ENCODE assay signal across 8 cellular contexts in the genomic region with DNA sequence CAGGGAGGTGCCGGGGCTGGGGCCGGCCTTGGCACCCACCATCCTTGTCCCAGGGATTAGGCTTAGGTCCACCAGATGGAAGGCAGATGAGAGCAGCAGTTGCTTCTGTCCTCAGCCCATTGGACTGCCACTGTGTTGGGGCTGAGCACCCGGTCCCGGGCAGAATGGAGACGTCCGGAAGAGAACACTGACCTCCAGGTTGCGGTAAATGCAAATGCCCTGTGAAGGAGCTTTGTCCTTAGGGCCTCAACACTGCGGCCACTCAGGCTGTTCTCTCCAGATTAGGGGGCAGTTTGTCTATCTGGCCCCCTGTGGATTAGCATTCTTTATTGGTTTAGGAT. TPM values are rescaled to one million over a fixed set of nuclear protein-coding genes. Genes with fewer than 3 reads are reported as not detected.
DNase-seq lines count a peak whose midpoint lies in the region; ATAC-seq and TF ChIP-seq lines count a peak whose summit lies in the region.

Gene SERINC4 (minus strand): TSS at position 276 of the 341 bp plus-strand sequence. CDS start 234 bp downstream, at position 42.

- H3K9me3 Mint-ChIP-seq in activated CD4-positive, alpha-beta T cell treated with anti-CD3 and anti-CD28 coated beads for 36 hours (ENCODE audit: low read depth), result no peaks in the 10 kb centered on the region

- H3K4me1 ChIP-seq in body of pancreas (peaks cover 60% of the 10 kb centered on the region), liver (ENCODE audit: control insufficient read depth in 4 of 4, insufficient read depth in 4 of 4, low read length in 3 of 4) (peaks cover 1 to 8% (median 6%) of the 10 kb centered on the region in 4 donors), tibial artery (peaks cover 0 to 56% (median 39%) of the 10 kb centered on the region in 4 donors)

- peak within 1 kb of the TSS; percentile 98 for H3K27ac Mint-ChIP-seq in activated CD4-positive, alpha-beta T cell treated with anti-CD3 and anti-CD28 coated beads for 36 hours

- no peaks in the 10 kb centered on the region for H3K27me3 Mint-ChIP-seq in activated CD4-positive, alpha-beta T cell treated with anti-CD3 and anti-CD28 coated beads for 36 hours

- peak within 1 kb of the TSS; percentile 69 to 96 for H3K9ac ChIP-seq in liver (ENCODE audit: low read depth in 1 of 2, low read length in 2 of 2)

- peaks cover 70% of the 10 kb centered on the region for H3K36me3 Mint-ChIP-seq in activated CD4-positive, alpha-beta T cell treated with anti-CD3 and anti-CD28 coated beads for 36 hours (ENCODE audit: low read depth)

- H3K27ac ChIP-seq in body of pancreas (peak within 1 kb of the TSS; percentile 80 to 94 (median 86)), liver (ENCODE audit: low read depth in 1 of 2, low read length in 2 of 2) (peak within 1 kb of the TSS; percentile 95 to 98), tibial artery (peak within 1 kb of the TSS; percentile 79 to 90)

- ATAC-seq in activated CD4-positive, alpha-beta T cell treated with anti-CD3 and anti-CD28 coated beads for 36 hours, result peak; percentile 1
- ATAC-seq in body of pancreas (peak; percentile 1), HG03097 (IDR thresholded peaks at IDR 0.05; ENCODE audit: low FRiP score, unreplicated experiment) (no peak)

- no peak for TF ChIP-seq POLR2A in body of pancreas (IDR thresholded peaks at IDR 0.05)

- TF ChIP-seq RAD21 in liver (IDR thresholded peaks at IDR 0.05), result no peak

- H3K9me3 ChIP-seq in body of pancreas, result no peaks in the 10 kb centered on the region
- H3K9me3 ChIP-seq in liver (ENCODE audit: control insufficient read depth in 4 of 4, low read length in 3 of 4), result no peaks in the 10 kb centered on the region
- no peaks in the 10 kb centered on the region for H3K9me3 ChIP-seq in tibial artery

- intact Hi-C loops in activated CD4-positive, alpha-beta T cell treated with anti-CD3 and anti-CD28 coated beads for 36 hours (cut with DNase I, micrococcal nuclease), result loop anchor here (1.0 to 2.0 kb wide), 3 partner anchors 8 to 469 kb away; partner anchors contain the start of genes MFAP1 (in 2 of the 2), SERF2 (in 2 of the 2) and LCMT2 (in 1 of the 2)
- intact Hi-C loops in body of pancreas (cut with DNase I) (no loop called here), tibial artery (cut with DNase I; ENCODE audit: low total_unique reads) (loop anchor here (2.0 kb wide), 1 partner anchor 25 kb away; the partner anchor contains the start of gene MFAP1)

- peaks cover 48% of the 10 kb centered on the region for H3K4me1 Mint-ChIP-seq in activated CD4-positive, alpha-beta T cell treated with anti-CD3 and anti-CD28 coated beads for 36 hours

- 90 to 97% methylated on average over 6 to 8 of the region's 8 CpGs for WGBS in body of pancreas, 2 donors
- WGBS in liver, result 94% methylated on average over 8 of the region's 8 CpGs

- H3K36me3 ChIP-seq in body of pancreas (replicated peaks in 1 of 2; ENCODE audit: insufficient read depth in 1 of 2, low read depth in 2 of 2) (peaks cover 0 to 3% of the 10 kb centered on the region in 2 donors), liver (ENCODE audit: control insufficient read depth in 4 of 4, insufficient read depth in 3 of 4, low read depth in 1 of 4, low read length in 3 of 4) (peaks cover 3 to 31% (median 19%) of the 10 kb centered on the region in 4 donors), tibial artery (peaks cover 35 to 65% (median 55%) of the 10 kb centered on the region in 3 donors)

- H3K4me3 Mint-ChIP-seq in activated CD4-positive, alpha-beta T cell treated with anti-CD3 and anti-CD28 coated beads for 36 hours, result peak within 1 kb of the TSS; percentile 85

- no peak for TF ChIP-seq CTCF in body of pancreas (IDR thresholded peaks at IDR 0.05)
- TF ChIP-seq CTCF in liver (IDR thresholded peaks at IDR 0.05; ENCODE audit: low read depth, low read length, missing input control), result no peak
- TF ChIP-seq CTCF in tibial artery (IDR thresholded peaks at IDR 0.05), result no peak

- POLR2A ChIA-PET in activated CD4-positive, alpha-beta T cell treated with anti-CD3 and anti-CD28 coated beads for 36 hours (lab: Charles Lee), result interaction anchor here (1.0 to 1.5 kb wide), 4 partner anchors 23 to 28 kb away, joined by 6 to 15 read pairs (median 10); partner anchors contain the start of genes ELL3, MFAP1 and WDR76

- CTCF ChIA-PET in activated CD4-positive, alpha-beta T cell treated with anti-CD3 and anti-CD28 coated beads for 36 hours (lab: Charles Lee), result interaction anchor here (0.9 to 1.5 kb wide), 4 partner anchors 21 to 28 kb away, joined by 3 to 5 read pairs (median 4); partner anchors contain the start of gene ELL3

- H3K4me3 ChIP-seq in body of pancreas (peak within 1 kb of the TSS; percentile 43 to 86), liver (ENCODE audit: low read depth in 1 of 3, low read length in 3 of 3) (peak within 1 kb of the TSS; percentile 81 to 98 (median 95)), tibial artery (peak within 1 kb of the TSS; percentile 67 to 79)

- no peak for DNase-seq in activated CD4-positive, alpha-beta T cell treated with anti-CD3 and anti-CD28 coated beads for 36 hours
- no peak for DNase-seq in activated CD4-positive, alpha-beta T cell treated with anti-CD3 and anti-CD28 coated beads for 4 hours
- DNase-seq in body of pancreas (no peak), tibial artery (peak in 1 of 2 donors; percentile 69), iPS-NIHi11 (ENCODE audit: low spot score) (no peak), NCI-H187 (lab: John Stamatoyannopoulos, UW) (no peak)

- H3K27me3 ChIP-seq in body of pancreas (no peaks in the 10 kb centered on the region), liver (ENCODE audit: control insufficient read depth in 4 of 4, insufficient read depth in 4 of 4, low read length in 3 of 4) (no peaks in the 10 kb centered on the region), tibial artery (no peaks in the 10 kb centered on the region)

TF ChIP-seq in liver, 16 proteins besides CTCF, POLR2A, EP300 and RAD21:
- TF ChIP-seq RXRA (IDR thresholded peaks at IDR 0.05) (no peak), HNF4G (IDR thresholded peaks at IDR 0.05) (no peak), ATF3 (IDR thresholded peaks at IDR 0.05) (no peak), GABPA (IDR thresholded peaks at IDR 0.05 in 1 of 2, conservative IDR thresholded peaks at IDR 0.05 in 1 of 2) (no peak), FOXA1 (IDR thresholded peaks at IDR 0.05) (no peak), FOXA2 (IDR thresholded peaks at IDR 0.05) (no peak), NR2F2 (IDR thresholded peaks at IDR 0.05) (no peak), EGR1 (IDR thresholded peaks at IDR 0.05; ENCODE audit: low read depth in 2 of 2) (no peak), HNF4A (conservative IDR thresholded peaks at IDR 0.05) (no peak), SP1 (IDR thresholded peaks at IDR 0.05) (no peak), YY1 (IDR thresholded peaks at IDR 0.05) (no peak), MAX (IDR thresholded peaks at IDR 0.05) (no peak), REST (IDR thresholded peaks at IDR 0.05) (no peak), TAF1 (conservative IDR thresholded peaks at IDR 0.05) (no peak)
- TF ChIP-seq, protein P1, sequence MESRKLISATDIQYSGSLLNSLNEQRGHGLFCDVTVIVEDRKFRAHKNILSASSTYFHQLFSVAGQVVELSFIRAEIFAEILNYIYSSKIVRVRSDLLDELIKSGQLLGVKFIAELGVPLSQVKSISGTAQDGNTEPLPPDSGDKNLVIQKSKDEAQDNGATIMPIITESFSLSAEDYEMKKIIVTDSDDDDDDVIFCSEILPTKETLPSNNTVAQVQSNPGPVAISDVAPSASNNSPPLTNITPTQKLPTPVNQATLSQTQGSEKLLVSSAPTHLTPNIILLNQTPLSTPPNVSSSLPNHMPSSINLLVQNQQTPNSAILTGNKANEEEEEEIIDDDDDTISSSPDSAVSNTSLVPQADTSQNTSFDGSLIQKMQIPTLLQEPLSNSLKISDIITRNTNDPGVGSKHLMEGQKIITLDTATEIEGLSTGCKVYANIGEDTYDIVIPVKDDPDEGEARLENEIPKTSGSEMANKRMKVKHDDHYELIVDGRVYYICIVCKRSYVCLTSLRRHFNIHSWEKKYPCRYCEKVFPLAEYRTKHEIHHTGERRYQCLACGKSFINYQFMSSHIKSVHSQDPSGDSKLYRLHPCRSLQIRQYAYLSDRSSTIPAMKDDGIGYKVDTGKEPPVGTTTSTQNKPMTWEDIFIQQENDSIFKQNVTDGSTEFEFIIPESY (IDR thresholded peaks at IDR 0.05), result no peak

RNA-seq across cellular contexts. Expression of gene SERINC4, which starts in this region (rescaled TPM):
- total RNA-seq in activated CD4-positive, alpha-beta T cell treated with anti-CD3 and anti-CD28 coated beads for 36 hours, result under 1 TPM; 0.42 to 0.46 TPM
- total RNA-seq in body of pancreas, result not detected
- not detected for total RNA-seq in liver
- under 1 TPM in 1 of 2 donors, not detected in 1; 0.06 TPM for polyA plus RNA-seq in liver

Comparison
In these comparisons a context has a peak if more than half of its experiments do, and no peak if none do; other contexts are left out.
1. Peak in ATAC-seq in activated CD4-positive, alpha-beta T cell treated with anti-CD3 and anti-CD28 coated beads for 36 hours; RNA of the gene not detected or under 1 TPM.
2. Peak in ATAC-seq, H3K4me3 ChIP-seq and H3K27ac ChIP-seq in body of pancreas; RNA of the gene not detected or under 1 TPM.